In genomic region chr4:3713346-3713745, GRCh38 we compare ENCODE assay signal across 32 cellular contexts. TPM values are rescaled to one million over a fixed set of nuclear protein-coding genes. Genes with fewer than 3 reads are reported as not detected.
"Had no signal": no experiment of that assay in that cellular context is flagged by ENCODE, and none has a peak within 500 bp of the region (broad histone marks: within the 10 kb centered on the region; RNA-seq: fewer than 3 reads in every experiment).

No MANE protein-coding gene starts in this region.

- H3K27me3 ChIP-seq: brain microvascular endothelial cell, dorsolateral prefrontal cortex had no signal

- DNase-seq: activated B cell treated with CpG ODN at 0.5 μM for 24 hours; activated CD4-positive, alpha-beta memory T cell treated with anti-CD3 and anti-CD28 coated beads, Interleukin-2, amount 10 ng/mL, durations not matched to agents 7 days and 5 days; activated CD4-positive, alpha-beta T cell treated with anti-CD3 and anti-CD28 coated beads, Interleukin-2, amount 10 ng/mL, durations not matched to agents 24 days and 14 days; activated CD8-positive, alpha-beta memory T cell treated with anti-CD3 and anti-CD28 coated beads, Interleukin-2, amount 50 U/mL, for 48 hours; activated gamma-delta T cell; activated naive CD4-positive, alpha-beta T cell; activated naive CD4-positive, alpha-beta T cell treated with anti-CD3 and anti-CD28 coated beads, Interleukin-2, amount 10 ng/mL, durations not matched to agents 7 days and 5 days; activated T-cell treated with anti-CD3 and anti-CD28 coated beads for 4 hours; activated T-cell treated with anti-CD3 and anti-CD28 coated beads, Interleukin-2, amount 50 U/mL, for 24 hours; activated T-cell treated with anti-CD3 and anti-CD28 coated beads, Interleukin-2, amount 50 U/mL, for 72 hours; amniotic stem cell; anterior cingulate cortex; brain microvascular endothelial cell; effector memory CD4-positive, alpha-beta T cell; endodermal cell; foreskin fibroblast; SW 1271; T-cell; T-helper 17 cell; T1000; WERI-Rb-1 had no signal

- FAIRE-seq: astrocyte, frontal cortex had no signal

- ATAC-seq: activated CD4-positive, CD25-positive, alpha-beta regulatory T cell treated with anti-CD3 and anti-CD28 coated beads, Interleukin-2, amount 50 U/mL, for 24 hours; activated T-cell treated with anti-CD3 and anti-CD28 coated beads, Interleukin-2, amount 50 U/mL, for 72 hours; esophagus mucosa; T-helper 17 cell had no signal

- H3K4me1 Mint-ChIP-seq: activated B cell treated with CpG ODN at 0.5 μM for 24 hours; activated CD4-positive, alpha-beta memory T cell treated with anti-CD3 and anti-CD28 coated beads, Interleukin-2, amount 10 ng/mL, durations not matched to agents 7 days and 5 days; activated CD4-positive, alpha-beta T cell treated with anti-CD3 and anti-CD28 coated beads, Interleukin-2, amount 10 ng/mL, durations not matched to agents 24 days and 14 days; activated naive CD4-positive, alpha-beta T cell treated with anti-CD3 and anti-CD28 coated beads, Interleukin-2, amount 10 ng/mL, durations not matched to agents 7 days and 5 days; central memory CD8-positive, alpha-beta T cell; endodermal cell; T-cell; T-helper 17 cell had no signal

- H3K27ac ChIP-seq: brain microvascular endothelial cell, coronary artery, dorsolateral prefrontal cortex, WERI-Rb-1 had no signal

- H3K27ac Mint-ChIP-seq: activated B cell treated with CpG ODN at 0.5 μM for 24 hours; activated CD4-positive, alpha-beta memory T cell treated with anti-CD3 and anti-CD28 coated beads, Interleukin-2, amount 10 ng/mL, durations not matched to agents 7 days and 5 days; activated CD4-positive, alpha-beta T cell treated with anti-CD3 and anti-CD28 coated beads, Interleukin-2, amount 10 ng/mL, durations not matched to agents 24 days and 14 days; activated naive CD4-positive, alpha-beta T cell treated with anti-CD3 and anti-CD28 coated beads, Interleukin-2, amount 10 ng/mL, durations not matched to agents 7 days and 5 days; activated naive CD8-positive, alpha-beta T cell; activated T-cell treated with anti-CD3 and anti-CD28 coated beads, Interleukin-2, amount 50 U/mL, for 24 hours; activated T-cell treated with anti-CD3 and anti-CD28 coated beads, Interleukin-2, amount 50 U/mL, for 72 hours; dendritic cell treated with granulocyte-macrophage colony-stimulating factor and Interleukin-4, amounts not matched to agents 40 ng/mL and 50 ng/mL, for 4 days; endodermal cell; T-cell; T-helper 17 cell; T-helper 2 cell treated with Interferon-gamma antibody and Interleukin-4, amounts not matched to agents 5 μg/mL and 100 μg/mL, for 36 hours had no signal

- H3K36me3 Mint-ChIP-seq: activated naive CD4-positive, alpha-beta T cell treated with anti-CD3 and anti-CD28 coated beads, Interleukin-2, amount 10 ng/mL, durations not matched to agents 7 days and 5 days; activated naive CD8-positive, alpha-beta T cell; T-cell had no signal

- H3K27me3 Mint-ChIP-seq: activated CD4-positive, alpha-beta memory T cell treated with anti-CD3 and anti-CD28 coated beads, Interleukin-2, amount 10 ng/mL, durations not matched to agents 7 days and 5 days; activated CD4-positive, alpha-beta T cell treated with anti-CD3 and anti-CD28 coated beads, Interleukin-2, amount 10 ng/mL, durations not matched to agents 24 days and 14 days; activated naive CD4-positive, alpha-beta T cell treated with anti-CD3 and anti-CD28 coated beads, Interleukin-2, amount 10 ng/mL, durations not matched to agents 7 days and 5 days had no signal

- H3K9me3 Mint-ChIP-seq: activated naive CD4-positive, alpha-beta T cell treated with anti-CD3 and anti-CD28 coated beads, Interleukin-2, amount 10 ng/mL, durations not matched to agents 7 days and 5 days; central memory CD8-positive, alpha-beta T cell; T-cell had no signal

- H3K4me3 ChIP-seq: coronary artery, dorsolateral prefrontal cortex had no signal

- H3K36me3 ChIP-seq: brain microvascular endothelial cell, WERI-Rb-1 had no signal

- H3K4me3 Mint-ChIP-seq: activated B cell treated with CpG ODN at 0.5 μM for 24 hours; activated CD4-positive, alpha-beta memory T cell treated with anti-CD3 and anti-CD28 coated beads, Interleukin-2, amount 10 ng/mL, durations not matched to agents 7 days and 5 days; activated CD4-positive, alpha-beta T cell treated with anti-CD3 and anti-CD28 coated beads, Interleukin-2, amount 10 ng/mL, durations not matched to agents 24 days and 14 days; activated naive CD4-positive, alpha-beta T cell treated with anti-CD3 and anti-CD28 coated beads, Interleukin-2, amount 10 ng/mL, durations not matched to agents 7 days and 5 days; activated naive CD8-positive, alpha-beta T cell; activated T-cell treated with anti-CD3 and anti-CD28 coated beads, Interleukin-2, amount 50 U/mL, for 24 hours; activated T-cell treated with anti-CD3 and anti-CD28 coated beads, Interleukin-2, amount 50 U/mL, for 72 hours; central memory CD8-positive, alpha-beta T cell; dendritic cell treated with granulocyte-macrophage colony-stimulating factor and Interleukin-4, amounts not matched to agents 40 ng/mL and 50 ng/mL, for 4 days; endodermal cell; T-cell; T-helper 17 cell; T-helper 2 cell treated with Interferon-gamma antibody and Interleukin-4, amounts not matched to agents 5 μg/mL and 100 μg/mL, for 36 hours had no signal

RNA-seq across cellular contexts. Expression of gene ADRA2C, which starts 52.8 kb away (rescaled TPM):
- total RNA-seq: activated B cell treated with CpG ODN at 0.5 μM for 24 hours; activated CD4-positive, alpha-beta memory T cell treated with anti-CD3 and anti-CD28 coated beads, Interleukin-2, amount 10 ng/mL, durations not matched to agents 7 days and 5 days; activated CD4-positive, alpha-beta T cell treated with anti-CD3 and anti-CD28 coated beads, Interleukin-2, amount 10 ng/mL, durations not matched to agents 24 days and 14 days; activated T-cell treated with anti-CD3 and anti-CD28 coated beads, Interleukin-2, amount 50 U/mL, for 72 hours; epithelial cell of proximal tubule; T-helper 17 cell had no signal
